Comparison of ENCODE assay signal across 15 cellular contexts in genomic region chr20:45247860-45248259, GRCh38. TPM values are rescaled to one million over a fixed set of nuclear protein-coding genes. Genes with fewer than 3 reads are reported as not detected.
DNase-seq lines count a peak whose midpoint lies in the region; ATAC-seq and TF ChIP-seq lines count a peak whose summit lies in the region.
"Had no signal": no experiment of that assay in that cellular context is flagged by ENCODE, and none has a peak within 500 bp of the region (broad histone marks: within the 10 kb centered on the region; RNA-seq: fewer than 3 reads in every experiment).

No MANE protein-coding gene starts in this region.

- H3K36me3 ChIP-seq in HEK293 (ENCODE audit: control insufficient read depth in 2 of 2, insufficient read depth in 1 of 2, low read length in 2 of 2) = no peaks in the 10 kb centered on the region
- no peaks in the 10 kb centered on the region for H3K36me3 ChIP-seq in left lung
- no peaks in the 10 kb centered on the region for H3K36me3 ChIP-seq in upper lobe of right lung
- H3K36me3 ChIP-seq: HAP-1 had no signal

- H3K9me3 ChIP-seq in HEK293 (ENCODE audit: control insufficient read depth, insufficient read depth, low read depth, low read length) (no peaks in the 10 kb centered on the region), left lung (no peaks in the 10 kb centered on the region), upper lobe of right lung (no peaks in the 10 kb centered on the region)
- H3K9me3 ChIP-seq: HAP-1 had no signal

- TF ChIP-seq CTCF in HEK293 (tag by site-specific recombination; IDR thresholded peaks at IDR 0.05) (no peak), left lung (IDR thresholded peaks at IDR 0.05) (no peak), upper lobe of right lung (IDR thresholded peaks at IDR 0.05) (no peak)

- CTCF ChIA-PET in HEK293 (lab: Yijun Ruan, JAX) = no interaction called here

- H3K4me1 ChIP-seq in HEK293 (ENCODE audit: control insufficient read depth, insufficient read depth, low read length) (peaks cover 23% of the 10 kb centered on the region), left lung (peaks cover 0 to 43% of the 10 kb centered on the region in 2 donors), upper lobe of right lung (peaks cover 4% of the 10 kb centered on the region)

- H3K4me3 ChIP-seq in HEK293 (ENCODE audit: low read depth, low read length) (no peak overlapping the region), left lung (no peak overlapping the region), upper lobe of right lung (no peak overlapping the region)
- H3K4me3 ChIP-seq: HAP-1 had no signal

- peak; percentile 72 for ATAC-seq in left lung
- ATAC-seq in upper lobe of right lung = peak; percentile 61
- no peak for ATAC-seq in esophagus mucosa

- intact Hi-C loops in left lung (cut with DNase I) = no loop called here
- intact Hi-C loops in upper lobe of right lung (cut with DNase I) = no loop called here

- POLR2A ChIA-PET in HEK293 (lab: Yijun Ruan, JAX) = no interaction called here

- DNase-seq in NCI-H1417 (lab: John Stamatoyannopoulos, UW) (peak in 2 of 3 experiments; percentile 7 to 29), NCI-H1417 treated with DMSO at 0.1 percent for 48 hours (lab: John Stamatoyannopoulos, UW) (no peak), left lung (no peak), upper lobe of right lung (no peak)
- DNase-seq: C1 segment of cervical spinal cord; Calu3; CD4-positive, alpha-beta memory T cell; COR-L47; DND-41; GOT3 had no signal

- H3K27ac ChIP-seq in HEK293 (ENCODE audit: extremely low read depth, low read depth, low read length) (no peak overlapping the region), left lung (no peak overlapping the region), upper lobe of right lung (no peak overlapping the region)

- peaks cover 0 to 11% of the 10 kb centered on the region in 2 donors for H3K27me3 ChIP-seq in left lung
- H3K27me3 ChIP-seq in upper lobe of right lung = peaks cover 9% of the 10 kb centered on the region

TF ChIP-seq in HEK293, 187 proteins besides CTCF, POLR2A, EP300 and RAD21:
- TF ChIP-seq ZBTB10 (tag by site-specific recombination; IDR thresholded peaks at IDR 0.05) = no peak
- peak; percentile 18; the same call in 1 of the 2 replicates for TF ChIP-seq PRDM6 (tag by site-specific recombination; IDR thresholded peaks at IDR 0.05)

RNA-seq across cellular contexts. Expression of gene SLPI, which starts 6.5 kb away (rescaled TPM):
- total RNA-seq in left lung (100 to 1,000 TPM; 496 to 672 TPM), upper lobe of right lung (966 TPM), esophagus mucosa (864 TPM)
- total RNA-seq: A673; CD4-positive, alpha-beta memory T cell had no signal

RNA-seq across cellular contexts. Expression of gene SEMG2, which starts 26.7 kb away (rescaled TPM):
- not detected for total RNA-seq in left lung
- total RNA-seq in upper lobe of right lung = not detected
- total RNA-seq in esophagus mucosa = not detected
- total RNA-seq: A172; A673; Calu3; CD4-positive, alpha-beta memory T cell had no signal

RNA-seq across cellular contexts. Expression of gene SEMG1, which starts 41.0 kb away (rescaled TPM):
- under 1 TPM in 1 of 2 donors, not detected in 1; 0.31 TPM for total RNA-seq in left lung
- total RNA-seq in upper lobe of right lung = not detected
- not detected for total RNA-seq in esophagus mucosa
- total RNA-seq: A172; CD4-positive, alpha-beta memory T cell had no signal

RNA-seq across cellular contexts. Expression of gene RBPJL, which starts 58.8 kb away (rescaled TPM):
- total RNA-seq in left lung (not detected), upper lobe of right lung (not detected), esophagus mucosa (not detected)
- total RNA-seq: A172; A673; Calu3; CD4-positive, alpha-beta memory T cell had no signal

Comparison
In these comparisons a context has a peak if more than half of its experiments do, and no peak if none do; other contexts are left out.
1. DNase-seq: peak in NCI-H1417 (2 of 3); none in NCI-H1417 treated with DMSO at 0.1 percent for 48 hours (single experiment), left lung (0 of 2) and upper lobe of right lung (single experiment).